ENCODE assay signal across 34 cellular contexts in the genomic region with DNA sequence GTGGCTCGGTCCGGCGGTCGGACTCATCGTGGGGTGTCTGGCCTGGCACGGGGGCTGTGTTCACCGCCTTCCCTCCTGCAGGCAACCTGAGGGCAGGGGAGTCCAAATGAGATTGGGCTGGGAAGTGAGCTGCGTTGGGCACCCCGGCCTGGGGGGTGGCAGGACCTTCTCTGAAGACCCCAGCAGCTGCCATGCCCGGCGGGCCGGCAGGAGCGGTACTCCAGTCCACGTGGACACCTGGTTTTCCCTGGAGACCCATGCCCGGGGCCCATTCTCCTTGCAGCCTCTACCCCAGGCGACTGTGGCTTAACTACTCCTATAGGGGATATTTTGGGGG. TPM values are rescaled to one million over a fixed set of nuclear protein-coding genes. Genes with fewer than 3 reads are reported as not detected.
"Had no signal": no experiment of that assay in that cellular context is flagged by ENCODE, and none has a peak within 500 bp of the region (broad histone marks: within the 10 kb centered on the region; RNA-seq: fewer than 3 reads in every experiment).

No MANE protein-coding gene starts in this region.

- H3K4me3 ChIP-seq: ascending aorta, breast epithelium, cardiac muscle cell, esophagus squamous epithelium, gastroesophageal sphincter, heart right ventricle had no signal

- DNase-seq: activated CD4-positive, alpha-beta memory T cell treated with anti-CD3 and anti-CD28 coated beads for 36 hours; activated CD4-positive, alpha-beta T cell treated with anti-CD3 and anti-CD28 coated beads for 36 hours; activated CD4-positive, alpha-beta T cell treated with anti-CD3 and anti-CD28 coated beads, Interleukin-2, amount 10 ng/mL, durations not matched to agents 24 days and 14 days; activated CD4-positive, CD25-positive, alpha-beta regulatory T cell; activated CD4-positive, CD25-positive, alpha-beta regulatory T cell treated with anti-CD3 and anti-CD28 coated beads, Interleukin-2, amount 50 U/mL, for 72 hours; activated CD8-positive, alpha-beta memory T cell treated with anti-CD3 and anti-CD28 coated beads, Interleukin-2, amount 10 ng/mL, durations not matched to agents 7 days and 5 days; activated CD8-positive, alpha-beta memory T cell treated with anti-CD3 and anti-CD28 coated beads, Interleukin-2, amount 50 U/mL, for 4 hours; activated CD8-positive, alpha-beta T cell treated with anti-CD3 and anti-CD28 coated beads, Interleukin-2, amount 10 ng/mL, durations not matched to agents 7 days and 5 days; activated effector memory CD4-positive, alpha-beta T cell treated with anti-CD3 and anti-CD28 coated beads, Interleukin-2, amount 50 U/mL, for 16 hours; activated naive CD4-positive, alpha-beta T cell treated with anti-CD3 and anti-CD28 coated beads for 36 hours; activated naive CD8-positive, alpha-beta T cell treated with anti-CD3 and anti-CD28 coated beads for 36 hours; activated naive CD8-positive, alpha-beta T cell treated with anti-CD3 and anti-CD28 coated beads, Interleukin-2, amount 50 U/mL, for 24 hours; activated T-cell treated with anti-CD3 and anti-CD28 coated beads, Interleukin-2, amount 50 U/mL, for 1 hour; activated T-cell treated with anti-CD3 and anti-CD28 coated beads, Interleukin-2, amount 50 U/mL, for 48 hours; central memory CD4-positive, alpha-beta T cell; cerebellar nuclear complex; cortex of kidney; dermis blood vessel endothelial cell; effector CD4-positive, alpha-beta T cell; esophagus squamous epithelium; foreskin melanocyte; heart right ventricle; T-helper 1 cell; T-helper 17 cell; T1000 had no signal

- H3K9me3 ChIP-seq: ascending aorta, breast epithelium, esophagus squamous epithelium, gastroesophageal sphincter, heart right ventricle had no signal

- H3K27me3 ChIP-seq: ascending aorta, breast epithelium, cardiac muscle cell, heart right ventricle had no signal

- H3K27ac ChIP-seq: ascending aorta, cardiac muscle cell, epithelial cell of prostate, esophagus squamous epithelium, gastroesophageal sphincter, heart right ventricle had no signal

- H3K4me1 ChIP-seq: ascending aorta, breast epithelium, esophagus squamous epithelium, gastroesophageal sphincter had no signal

- H3K36me3 ChIP-seq: ascending aorta, breast epithelium, cardiac muscle cell, esophagus squamous epithelium, gastroesophageal sphincter, heart right ventricle had no signal

- ATAC-seq: activated naive CD8-positive, alpha-beta T cell treated with anti-CD3 and anti-CD28 coated beads, Interleukin-2, amount 50 U/mL, for 24 hours; gastroesophageal sphincter; heart right ventricle; T-helper 17 cell had no signal

RNA-seq across cellular contexts. Expression of a gene that starts 24.5 kb away (rescaled TPM):
- total RNA-seq: activated CD4-positive, alpha-beta memory T cell treated with anti-CD3 and anti-CD28 coated beads for 36 hours; activated CD4-positive, alpha-beta T cell treated with anti-CD3 and anti-CD28 coated beads for 36 hours; activated CD8-positive, alpha-beta memory T cell treated with anti-CD3 and anti-CD28 coated beads for 36 hours; activated CD8-positive, alpha-beta T cell treated with anti-CD3 and anti-CD28 coated beads, Interleukin-2, amount 10 ng/mL, durations not matched to agents 7 days and 5 days; activated naive CD4-positive, alpha-beta T cell treated with anti-CD3 and anti-CD28 coated beads for 36 hours; activated naive CD8-positive, alpha-beta T cell treated with anti-CD3 and anti-CD28 coated beads for 36 hours; activated T-helper 1 cell treated with anti-CD3 and anti-CD28 coated beads, Interleukin-12 subunit alpha, Interleukin-12 subunit beta, Interleukin-2, Interleukin-4 antibody, amounts not matched to agents 30 ng/mL and 10 ng/mL and 1 ng/mL, durations not matched to agents 14 hours and 24 hours and 36 hours; dermis blood vessel endothelial cell; endothelial cell of umbilical vein; fibroblast of villous mesenchyme; T-helper 17 cell had no signal

RNA-seq across cellular contexts. Expression of a gene that starts 47.9 kb away (rescaled TPM):
- total RNA-seq: activated CD4-positive, alpha-beta memory T cell treated with anti-CD3 and anti-CD28 coated beads for 36 hours; activated CD8-positive, alpha-beta memory T cell treated with anti-CD3 and anti-CD28 coated beads, Interleukin-2, amount 10 ng/mL, durations not matched to agents 7 days and 5 days; activated CD8-positive, alpha-beta T cell treated with anti-CD3 and anti-CD28 coated beads, Interleukin-2, amount 10 ng/mL, durations not matched to agents 7 days and 5 days; activated naive CD4-positive, alpha-beta T cell treated with anti-CD3 and anti-CD28 coated beads for 36 hours; activated naive CD8-positive, alpha-beta T cell treated with anti-CD3 and anti-CD28 coated beads for 36 hours; T-helper 17 cell had no signal
